In genomic region chr11:130475426-130476053, GRCh38 we compare ENCODE assay signal across 19 cellular contexts. TPM values are rescaled to one million over a fixed set of nuclear protein-coding genes. Genes with fewer than 3 reads are reported as not detected.
"Had no signal": no experiment of that assay in that cellular context is flagged by ENCODE, and none has a peak within 500 bp of the region (broad histone marks: within the 10 kb centered on the region; RNA-seq: fewer than 3 reads in every experiment).

No MANE protein-coding gene starts in this region.

- H3K27ac Mint-ChIP-seq: activated B cell treated with CpG ODN at 0.5 μM for 24 hours; activated CD4-positive, alpha-beta T cell treated with anti-CD3 and anti-CD28 coated beads, Interleukin-2, amount 10 ng/mL, durations not matched to agents 7 days and 5 days; activated naive CD4-positive, alpha-beta T cell treated with anti-CD3 and anti-CD28 coated beads, Interleukin-2, amount 50 U/mL, for 72 hours; naive B cell; T-helper 17 cell had no signal

- H3K4me1 Mint-ChIP-seq: activated B cell treated with CpG ODN at 0.5 μM for 24 hours; activated CD4-positive, alpha-beta T cell treated with anti-CD3 and anti-CD28 coated beads, Interleukin-2, amount 10 ng/mL, durations not matched to agents 7 days and 5 days; naive B cell; stimulated activated naive CD8-positive, alpha-beta T cell treated with anti-CD3 and anti-CD28 coated beads, Interleukin-15, amount 100 ng/mL, for 72 hours had no signal

- H3K36me3 Mint-ChIP-seq: activated naive CD4-positive, alpha-beta T cell treated with anti-CD3 and anti-CD28 coated beads, Interleukin-2, amount 50 U/mL, for 72 hours; naive B cell had no signal

- H3K4me3 Mint-ChIP-seq: activated B cell treated with CpG ODN at 0.5 μM for 24 hours; activated CD4-positive, alpha-beta T cell treated with anti-CD3 and anti-CD28 coated beads, Interleukin-2, amount 10 ng/mL, durations not matched to agents 7 days and 5 days; naive B cell; stimulated activated naive CD8-positive, alpha-beta T cell treated with anti-CD3 and anti-CD28 coated beads, Interleukin-15, amount 100 ng/mL, for 72 hours; T-helper 17 cell had no signal

- H3K27ac ChIP-seq: brain microvascular endothelial cell, esophagus squamous epithelium, neutrophil, prostate gland, uterus had no signal

- H3K9me3 ChIP-seq: esophagus squamous epithelium, neutrophil, prostate gland, sigmoid colon, thoracic aorta, uterus had no signal

- H3K36me3 ChIP-seq: brain microvascular endothelial cell, neutrophil, prostate gland, uterus had no signal

- H3K27me3 ChIP-seq: brain microvascular endothelial cell, dorsolateral prefrontal cortex, esophagus squamous epithelium, neutrophil, sigmoid colon, uterus had no signal

- H3K27me3 Mint-ChIP-seq: activated B cell treated with CpG ODN at 0.5 μM for 24 hours; activated CD4-positive, alpha-beta T cell treated with anti-CD3 and anti-CD28 coated beads, Interleukin-2, amount 10 ng/mL, durations not matched to agents 7 days and 5 days; stimulated activated naive CD8-positive, alpha-beta T cell treated with anti-CD3 and anti-CD28 coated beads, Interleukin-15, amount 100 ng/mL, for 72 hours had no signal

- H3K4me1 ChIP-seq: prostate gland had no signal

- H3K9me3 Mint-ChIP-seq: activated B cell treated with CpG ODN at 0.5 μM for 24 hours; activated CD4-positive, alpha-beta T cell treated with anti-CD3 and anti-CD28 coated beads, Interleukin-2, amount 10 ng/mL, durations not matched to agents 7 days and 5 days; activated naive CD4-positive, alpha-beta T cell treated with anti-CD3 and anti-CD28 coated beads, Interleukin-2, amount 50 U/mL, for 72 hours; naive B cell; stimulated activated naive CD8-positive, alpha-beta T cell treated with anti-CD3 and anti-CD28 coated beads, Interleukin-15, amount 100 ng/mL, for 72 hours had no signal

- H3K4me3 ChIP-seq: dorsolateral prefrontal cortex, esophagus squamous epithelium, prostate gland, sigmoid colon, thoracic aorta, uterus had no signal

- DNase-seq: activated B cell treated with CpG ODN at 0.5 μM for 24 hours; activated CD4-positive, alpha-beta T cell treated with anti-CD3 and anti-CD28 coated beads, Interleukin-2, amount 10 ng/mL, durations not matched to agents 7 days and 5 days; activated T-cell treated with anti-CD3 and anti-CD28 coated beads, Interleukin-2, amount 50 U/mL, for 1 hour; amniotic stem cell; brain microvascular endothelial cell; dorsolateral prefrontal cortex; esophagus squamous epithelium; glutamatergic neuron; naive B cell; sigmoid colon; stimulated activated CD4-positive, alpha-beta T cell treated with anti-CD3 and anti-CD28 coated beads, Interleukin-4, amount 100 ng/mL, for 1 hour; stimulated activated CD8-positive, alpha-beta memory T cell treated with anti-CD3 and anti-CD28 coated beads, Interleukin-4, amount 100 ng/mL, for 48 hours; stimulated activated naive CD8-positive, alpha-beta T cell treated with anti-CD3 and anti-CD28 coated beads, Interleukin-15, amount 100 ng/mL, for 72 hours; T-helper 17 cell; uterus had no signal

RNA-seq across cellular contexts. Expression of gene ADAMTS15, which starts 27.1 kb away (rescaled TPM):
- total RNA-seq: activated B cell treated with CpG ODN at 0.5 μM for 24 hours; activated naive CD4-positive, alpha-beta T cell treated with anti-CD3 and anti-CD28 coated beads, Interleukin-2, amount 50 U/mL, for 72 hours; T-helper 17 cell had no signal

RNA-seq across cellular contexts. Expression of gene ADAMTS8, which starts 47.1 kb away (rescaled TPM):
- total RNA-seq: activated B cell treated with CpG ODN at 0.5 μM for 24 hours; activated CD4-positive, alpha-beta T cell treated with anti-CD3 and anti-CD28 coated beads, Interleukin-2, amount 10 ng/mL, durations not matched to agents 7 days and 5 days; activated naive CD4-positive, alpha-beta T cell treated with anti-CD3 and anti-CD28 coated beads, Interleukin-2, amount 50 U/mL, for 72 hours; T-helper 17 cell had no signal
